Comparison of ENCODE assay signal across 9 cellular contexts in the genomic region with DNA sequence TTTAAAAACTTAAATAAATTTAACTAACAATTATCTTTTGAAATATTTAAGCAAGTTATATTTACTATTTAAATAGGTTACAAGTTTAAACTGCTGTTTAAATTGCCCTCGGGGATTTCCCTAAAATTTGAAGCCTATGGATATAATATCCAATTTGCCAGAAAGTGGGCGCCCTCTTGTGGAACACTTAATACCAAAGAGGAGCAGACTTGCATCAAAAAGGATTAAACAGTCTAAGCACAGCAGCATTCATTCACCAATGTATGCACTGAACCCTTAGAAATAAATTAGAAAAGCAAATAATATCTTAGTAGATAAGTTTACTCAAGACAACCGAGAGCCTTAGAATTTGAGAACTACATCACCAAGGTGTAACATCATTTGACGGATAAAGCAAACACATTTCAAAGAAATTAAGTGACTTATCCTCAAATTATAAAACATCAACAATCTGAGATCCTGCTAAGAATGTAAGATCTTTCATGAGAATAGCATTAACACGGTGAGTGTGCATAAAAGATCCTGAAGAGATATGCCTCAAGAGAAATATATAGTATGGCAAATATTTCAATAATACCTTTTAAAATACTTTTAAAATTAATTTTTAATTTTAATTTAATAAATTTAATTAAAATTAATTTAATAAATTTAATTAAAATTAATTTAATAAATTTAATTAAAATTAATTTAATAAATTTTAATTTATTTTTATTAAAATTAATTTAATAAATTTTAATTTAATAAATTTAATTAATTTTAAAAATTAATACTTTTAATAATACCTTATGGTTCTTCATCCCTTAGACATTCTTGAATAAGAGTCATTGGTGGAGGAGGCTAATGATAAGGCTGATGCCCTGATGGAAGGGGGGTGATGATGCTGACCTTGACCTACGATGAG. TPM values are rescaled to one million over a fixed set of nuclear protein-coding genes. Genes with fewer than 3 reads are reported as not detected.
DNase-seq lines count a peak whose midpoint lies in the region; ATAC-seq, FAIRE-seq and TF ChIP-seq lines count a peak whose summit lies in the region.
"Had no signal": no experiment of that assay in that cellular context is flagged by ENCODE, and none has a peak within 500 bp of the region (broad histone marks: within the 10 kb centered on the region; RNA-seq: fewer than 3 reads in every experiment).

No MANE protein-coding gene starts in this region.

- ATAC-seq in pancreas (peak in 3 of 4 donors; percentile 77 to 85 (median 80)), HG03469 (IDR thresholded peaks at IDR 0.05; ENCODE audit: unreplicated experiment) (no peak), GM21423 (IDR thresholded peaks at IDR 0.05; ENCODE audit: unreplicated experiment) (no peak)

- H3K27me3 ChIP-seq in pancreas: no peaks in the 10 kb centered on the region

- no peaks in the 10 kb centered on the region for H3K4me1 ChIP-seq in pancreas

- FAIRE-seq in pancreas (lab: Jason Lieb, UNC): peak; percentile 99

- H3K36me3 ChIP-seq in pancreas: no peaks in the 10 kb centered on the region

- no peaks in the 10 kb centered on the region for H3K9me3 ChIP-seq in pancreas

- TF ChIP-seq CTCF in fibroblast of the aortic adventitia (IDR thresholded peaks at IDR 0.05; ENCODE audit: insufficient read depth, low read length) (peak; percentile 76), pancreas (IDR thresholded peaks at IDR 0.05) (peak; percentile 18 to 51 (median 40))

- intact Hi-C loops in pancreas (cut with DNase I): no loop called here

- DNase-seq in stimulated activated CD4-positive, alpha-beta T cell treated with anti-CD3 and anti-CD28 coated beads, Interleukin-15, amount 100 ng/mL, for 24 hours: peak; percentile 53
- DNase-seq in stimulated activated CD4-positive, alpha-beta T cell treated with anti-CD3 and anti-CD28 coated beads, Interleukin-4, amount 100 ng/mL, for 4 hours: no peak
- DNase-seq in NCI-H1105 treated with DMSO at 0.1 percent for 48 hours (lab: John Stamatoyannopoulos, UW) (peak; percentile 84), SKM-1 treated with dmso at 0.1 percent for 144 hours (lab: John Stamatoyannopoulos, UW; ENCODE audit: unreplicated experiment) (peak; percentile 72), fibroblast of the aortic adventitia (ENCODE audit: low read depth) (peak; percentile 73), pancreas (peak in 3 of 6 donors; percentile 23 to 53 (median 49))

- 27 to 32% methylated on average over 6 of the region's 6 CpGs for WGBS in pancreas, 2 donors

- H3K4me3 ChIP-seq in fibroblast of the aortic adventitia (ENCODE audit: low read depth, low read length) (no peak overlapping the region), pancreas (no peak overlapping the region)

- H3K27ac ChIP-seq in pancreas: no peak overlapping the region

RNA-seq across cellular contexts. Expression of a gene that starts 11.5 kb away (rescaled TPM):
- total RNA-seq in fibroblast of the aortic adventitia (ENCODE audit: low replicate concordance) (not detected in 2 replicates), pancreas (1 to 10 TPM in 2 of 6 donors, under 1 TPM in 4; 0.09 to 2.7 (median 0.37) TPM)
- under 1 TPM; 0.02 to 0.34 TPM for polyA plus RNA-seq in pancreas

RNA-seq across cellular contexts. Expression of a gene that starts 35.0 kb away (rescaled TPM):
- total RNA-seq in fibroblast of the aortic adventitia (ENCODE audit: low replicate concordance): not detected in 2 replicates
- total RNA-seq in pancreas: not detected
- polyA plus RNA-seq in pancreas: not detected
- polyA plus RNA-seq: esophagus had no signal

RNA-seq across cellular contexts. Expression of a gene that starts 46.6 kb away (rescaled TPM):
- total RNA-seq in fibroblast of the aortic adventitia (ENCODE audit: low replicate concordance) (7.8 TPM in 1 of 2 replicates, not detected in the other), pancreas (1 to 10 TPM in 2 of 6 donors, under 1 TPM in 2, not detected in 2; 0.09 to 8.1 (median 1.3) TPM)
- polyA plus RNA-seq in pancreas: under 1 TPM; 0.16 to 0.19 TPM

Comparison
In these comparisons a context has a peak if more than half of its experiments do, and no peak if none do; other contexts are left out.
1. DNase-seq: peak in stimulated activated CD4-positive, alpha-beta T cell treated with anti-CD3 and anti-CD28 coated beads, Interleukin-15, amount 100 ng/mL, for 24 hours (single experiment), NCI-H1105 treated with DMSO at 0.1 percent for 48 hours (single experiment), SKM-1 treated with dmso at 0.1 percent for 144 hours (single experiment) and fibroblast of the aortic adventitia (single experiment); none in stimulated activated CD4-positive, alpha-beta T cell treated with anti-CD3 and anti-CD28 coated beads, Interleukin-4, amount 100 ng/mL, for 4 hours (0 of 2).
2. ATAC-seq: peak in pancreas (3 of 4); none in HG03469 (single experiment) and GM21423 (single experiment).